ENCODE assay signal across 2 cellular contexts in genomic region chr9:132197856-132198550, GRCh38.
TF ChIP-seq lines count a peak whose summit lies in the region.

No MANE protein-coding gene starts in this region.

TF ChIP-seq in HepG2, 621 proteins besides CTCF, POLR2A, EP300 and RAD21:
- TF ChIP-seq ZNF687 (CRISPR knock-in tag; IDR thresholded peaks at IDR 0.05) (0 out of 2 replicates have a peak, but pooled peaks have one; percentile 7), ZBTB14 (CRISPR knock-in tag; IDR thresholded peaks at IDR 0.05) (no peak)

TF ChIP-seq in H1, 55 proteins besides CTCF, POLR2A, EP300 and RAD21:
- TF ChIP-seq RXRA (IDR thresholded peaks at IDR 0.05; ENCODE audit: insufficient read depth, low read depth, low read length) (no peak), TCF12 (IDR thresholded peaks at IDR 0.05; ENCODE audit: low read depth, low read length) (no peak), RBBP5 (IDR thresholded peaks at IDR 0.05; ENCODE audit: borderline replicate concordance, low read depth, low read length) (no peak)
TF ChIP-seq in H1: peak in this region for 0.
